Comparison of ENCODE assay signal across 9 cellular contexts in genomic region chr13:39036212-39036611, GRCh38. TPM values are rescaled to one million over a fixed set of nuclear protein-coding genes. Genes with fewer than 3 reads are reported as not detected.
DNase-seq lines count a peak whose midpoint lies in the region; ATAC-seq and FAIRE-seq lines count a peak whose summit lies in the region.
"Had no signal": no experiment of that assay in that cellular context is flagged by ENCODE, and none has a peak within 500 bp of the region (broad histone marks: within the 10 kb centered on the region; RNA-seq: fewer than 3 reads in every experiment).

No MANE protein-coding gene starts in this region.

- no peak overlapping the region for H2AFZ ChIP-seq in neuron (ENCODE audit: low read depth, low read length)

- H3K27me3 ChIP-seq in endocrine pancreas (ENCODE audit: control insufficient read depth, insufficient read depth, low read length) (no peaks in the 10 kb centered on the region), neuron (ENCODE audit: insufficient read depth, low read length) (no peaks in the 10 kb centered on the region)

- FAIRE-seq in HTR-8/SVneo (lab: Jason Lieb, UNC) = no peak
- FAIRE-seq: colon had no signal

- H3K36me3 ChIP-seq in endocrine pancreas (ENCODE audit: control insufficient read depth, insufficient read depth, low read length) (no peaks in the 10 kb centered on the region), neuron (ENCODE audit: insufficient read depth, low read length) (peaks cover 11% of the 10 kb centered on the region)

- peaks cover 23% of the 10 kb centered on the region for H3K4me1 ChIP-seq in endocrine pancreas (ENCODE audit: control insufficient read depth, insufficient read depth, low read length)
- peaks cover 40% of the 10 kb centered on the region for H3K4me1 ChIP-seq in neuron (ENCODE audit: insufficient read depth, low read length)

- H3K9ac ChIP-seq in endocrine pancreas (ENCODE audit: control insufficient read depth, insufficient read depth, low read length) = peak overlapping the region; percentile 87

- peaks cover 56% of the 10 kb centered on the region for H3K4me1 Mint-ChIP-seq in activated T-cell treated with anti-CD3 and anti-CD28 coated beads, Interleukin-2, amount 50 U/mL, for 4 hours (ENCODE audit: low read depth)

- H3K9me3 ChIP-seq in endocrine pancreas (ENCODE audit: control insufficient read depth, low read length) = no peaks in the 10 kb centered on the region
- H3K9me3 ChIP-seq in neuron (ENCODE audit: low read length) = no peaks in the 10 kb centered on the region

- H3K4me3 ChIP-seq in endocrine pancreas (ENCODE audit: control insufficient read depth, insufficient read depth, low read length) = peak overlapping the region; percentile 100
- H3K4me3 ChIP-seq in neuron (ENCODE audit: low read length) = peak overlapping the region; percentile 91

- no peak for ATAC-seq in activated T-cell treated with anti-CD3 and anti-CD28 coated beads, Interleukin-2, amount 50 U/mL, for 4 hours
- ATAC-seq in HG03432 (IDR thresholded peaks at IDR 0.05; ENCODE audit: unreplicated experiment) = no peak
- no peak for ATAC-seq in GM19035 (IDR thresholded peaks at IDR 0.05; ENCODE audit: unreplicated experiment)

- H3K36me3 Mint-ChIP-seq in activated T-cell treated with anti-CD3 and anti-CD28 coated beads, Interleukin-2, amount 50 U/mL, for 4 hours (ENCODE audit: insufficient read depth) = peaks cover 6% of the 10 kb centered on the region

- peak overlapping the region; percentile 87 for H3K4me3 Mint-ChIP-seq in activated T-cell treated with anti-CD3 and anti-CD28 coated beads, Interleukin-2, amount 50 U/mL, for 4 hours

- H3K27me3 Mint-ChIP-seq in activated T-cell treated with anti-CD3 and anti-CD28 coated beads, Interleukin-2, amount 50 U/mL, for 4 hours (ENCODE audit: low read depth) = no peaks in the 10 kb centered on the region

- no peak for DNase-seq in activated T-cell treated with anti-CD3 and anti-CD28 coated beads, Interleukin-2, amount 50 U/mL, for 4 hours
- no peak for DNase-seq in activated T-cell treated with anti-CD3 and anti-CD28 coated beads, Interleukin-2, amount 50 U/mL, for 1 hour
- DNase-seq in RKO (ENCODE audit: low spot score) = peak; percentile 73
- no peak for DNase-seq in HTR-8/SVneo (ENCODE audit: insufficient read length, low spot score)

- no peaks in the 10 kb centered on the region for H3K9me3 Mint-ChIP-seq in activated T-cell treated with anti-CD3 and anti-CD28 coated beads, Interleukin-2, amount 50 U/mL, for 4 hours

RNA-seq across cellular contexts. Expression of gene PROSER1, which starts 1.7 kb away (rescaled TPM):
- 10 to 100 TPM; 53.5 to 68.4 (median 59.6) TPM for total RNA-seq in activated T-cell treated with anti-CD3 and anti-CD28 coated beads, Interleukin-2, amount 50 U/mL, for 4 hours

RNA-seq across cellular contexts. Expression of gene NHLRC3, which starts 2.0 kb away (rescaled TPM):
- 1 to 10 TPM; 5.1 to 6.9 (median 6.0) TPM for total RNA-seq in activated T-cell treated with anti-CD3 and anti-CD28 coated beads, Interleukin-2, amount 50 U/mL, for 4 hours

RNA-seq across cellular contexts. Expression of gene STOML3, which starts 45.6 kb away (rescaled TPM):
- not detected for total RNA-seq in activated T-cell treated with anti-CD3 and anti-CD28 coated beads, Interleukin-2, amount 50 U/mL, for 4 hours
